ENCODE assay signal across 32 cellular contexts in the genomic region with DNA sequence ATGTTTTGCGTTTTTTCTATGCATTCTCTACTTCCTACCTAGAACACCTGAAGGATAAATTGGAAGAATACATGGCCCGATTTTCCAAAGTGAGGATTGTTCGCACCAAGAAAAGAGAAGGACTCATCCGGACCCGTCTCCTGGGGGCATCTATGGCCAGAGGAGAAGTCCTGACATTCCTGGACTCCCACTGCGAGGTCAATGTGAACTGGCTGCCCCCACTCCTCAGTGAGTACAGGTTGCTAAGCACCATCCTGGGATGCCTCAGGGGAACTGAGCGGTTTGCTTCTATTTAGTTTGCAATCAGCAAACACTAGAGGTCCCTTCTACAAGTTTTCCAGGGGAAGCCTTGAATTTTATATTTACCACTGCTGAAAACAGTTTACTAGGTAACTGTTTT.
DNase-seq lines count a peak whose midpoint lies in the region; ATAC-seq, FAIRE-seq and TF ChIP-seq lines count a peak whose summit lies in the region.
"Had no signal": no experiment of that assay in that cellular context is flagged by ENCODE, and none has a peak within 500 bp of the region (broad histone marks: within the 10 kb centered on the region; RNA-seq: fewer than 3 reads in every experiment).

No MANE protein-coding gene starts in this region.

- peak; percentile 13 to 14; a peak in 1 of 4 replicates for TF ChIP-seq RAD21 in H1 (IDR thresholded peaks at IDR 0.05 in 1 of 2, conservative IDR thresholded peaks at IDR 0.05 in 1 of 2; ENCODE audit: low read depth in 2 of 2, low read length in 2 of 2)

- H3K4me1 ChIP-seq in GM23338 (ENCODE audit: insufficient read depth) (peaks cover 22% of the 10 kb centered on the region), H1 (replicated peaks in 1 of 4; ENCODE audit: control insufficient read depth in 3 of 4, insufficient read depth in 4 of 4, low read length in 3 of 4) (peaks cover 0 to 8% (median 4%) of the 10 kb centered on the region in 4 experiments; a peak in 5 of 7 replicates)
- H3K4me1 ChIP-seq: colonic mucosa, heart right ventricle, lower lobe of right lung, pancreas, right atrium auricular region, spleen had no signal

- FAIRE-seq in H1 (lab: Jason Lieb, UNC) = peak; percentile 91
- FAIRE-seq: bronchial epithelial cell, kidney, pancreas, TTC549 had no signal

- 0 out of 3 replicates have a peak overlapping the region, but pooled peaks have one; percentile 26 for H3K4me3 Mint-ChIP-seq in GM23338
- H3K4me3 Mint-ChIP-seq: activated CD4-positive, alpha-beta memory T cell treated with anti-CD3 and anti-CD28 coated beads, Interleukin-2, amount 10 ng/mL, durations not matched to agents 7 days and 5 days; activated naive CD4-positive, alpha-beta T cell treated with anti-CD3 and anti-CD28 coated beads, Interleukin-2, amount 50 U/mL, for 24 hours; activated T-helper 17 cell treated with anti-CD3 and anti-CD28 coated beads, Interleukin-2, amount 50 U/mL, for 72 hours; natural killer cell; T-helper 1 cell treated with Interleukin-12 subunit alpha and Interleukin-12 subunit beta and Interleukin-4 antibody, amounts not matched to agents 30 μg/mL and 1 μg/mL, for 36 hours had no signal

- H3K36me3 ChIP-seq in GM23338 (ENCODE audit: insufficient read depth) (no peaks in the 10 kb centered on the region), H1 (ENCODE audit: control insufficient read depth in 2 of 4, insufficient read depth in 4 of 4, low read length in 3 of 4) (no peaks in the 10 kb centered on the region)
- H3K36me3 ChIP-seq: colonic mucosa, heart right ventricle, lower lobe of right lung, pancreas, right atrium auricular region, spleen, transverse colon had no signal

- no peak overlapping the region for H3K27ac ChIP-seq in GM23338 (ENCODE audit: low read depth)
- H3K27ac ChIP-seq in H1 (ENCODE audit: low read depth, low read length) = no peak overlapping the region
- H3K27ac ChIP-seq: colonic mucosa, heart right ventricle, lower lobe of right lung, pancreas, right atrium auricular region, SK-N-MC, spleen, transverse colon had no signal

- no peak overlapping the region for H2AFZ ChIP-seq in GM23338
- no peak overlapping the region for H2AFZ ChIP-seq in H1 (ENCODE audit: low read length)

- H3K79me2 ChIP-seq in GM23338 (replicated peaks; ENCODE audit: insufficient read depth) = no peaks in the 10 kb centered on the region
- no peaks in the 10 kb centered on the region for H3K79me2 ChIP-seq in H1 (ENCODE audit: control insufficient read depth in 1 of 2, insufficient read depth in 2 of 2, low read length in 2 of 2)

- no peak overlapping the region for H2BK5ac ChIP-seq in H1 (ENCODE audit: low read depth, low read length)

- no peak overlapping the region for H4K91ac ChIP-seq in H1 (replicated peaks; ENCODE audit: insufficient read length, low read length)

- H2AK5ac ChIP-seq in H1 (ENCODE audit: low read depth, low read length) = no peak overlapping the region

- peaks cover 4% of the 10 kb centered on the region for H3K27me3 Mint-ChIP-seq in GM23338 (ENCODE audit: insufficient read depth, low read depth, poor library complexity)
- H3K27me3 Mint-ChIP-seq: activated CD4-positive, alpha-beta memory T cell treated with anti-CD3 and anti-CD28 coated beads, Interleukin-2, amount 10 ng/mL, durations not matched to agents 7 days and 5 days; activated naive CD4-positive, alpha-beta T cell treated with anti-CD3 and anti-CD28 coated beads, Interleukin-2, amount 50 U/mL, for 24 hours had no signal

- no peaks in the 10 kb centered on the region for H3F3A ChIP-seq in GM23338 (replicated peaks; ENCODE audit: low read depth)

- TF ChIP-seq CTCF in GM23338 (conservative IDR thresholded peaks at IDR 0.05; ENCODE audit: low read depth in 2 of 2) (peak; percentile 17 to 19; a peak in 2 of 4 replicates), H1 (IDR thresholded peaks at IDR 0.05; ENCODE audit: control extremely low read depth in 1 of 3, insufficient read depth in 1 of 3, low read depth in 1 of 3, low read length in 3 of 3) (no peak)

- H3K79me1 ChIP-seq in H1 (ENCODE audit: low read depth, low read length) = no peaks in the 10 kb centered on the region

- H3K4ac ChIP-seq in H1 (replicated peaks; ENCODE audit: insufficient read length, low read depth, low read length) = no peak overlapping the region

- peak in 1 of 2 experiments; percentile 84; a peak in 1 of 3 replicates for TF ChIP-seq EP300 in H1 (IDR thresholded peaks at IDR 0.05; ENCODE audit: borderline replicate concordance in 1 of 2, low read depth in 2 of 2, low read length in 2 of 2)

- 19% methylated on average over 7 of the region's 7 CpGs; no CpG with 5 or more reads in 1 of the 2 experiments for WGBS in H1 (ENCODE audit: extremely low coverage in 1 of 2, insufficient coverage in 1 of 2, insufficient read length in 1 of 2, insufficient replicate concordance in 2 of 2, low coverage in 1 of 2, low lambda C conversion rate in 2 of 2, missing lambda C conversion rate in 1 of 2), 2 experiments

- peak; percentile 95 for DNase-seq in GM23338 (ENCODE audit: low spot score)
- DNase-seq in NCI-H146 treated with DMSO at 0.1 percent for 48 hours (lab: John Stamatoyannopoulos, UW; ENCODE audit: unreplicated experiment) = peak; percentile 28
- peak; percentile 81 for DNase-seq in H1 (ENCODE audit: low read depth in 1 of 2, low spot score in 2 of 2)
- peak; percentile 85 for DNase-seq in islet precursor cell
- DNase-seq in C1 segment of cervical spinal cord (lab: John Stamatoyannopoulos, UW) = no peak
- no peak for DNase-seq in NCI-H526 treated with DMSO at 0.1 percent for 48 hours (lab: John Stamatoyannopoulos, UW)
- DNase-seq: activated CD4-positive, alpha-beta memory T cell treated with anti-CD3 and anti-CD28 coated beads, Interleukin-2, amount 10 ng/mL, durations not matched to agents 7 days and 5 days; activated CD4-positive, alpha-beta T cell treated with anti-CD3 and anti-CD28 coated beads for 1 hour; activated CD8-positive, alpha-beta memory T cell treated with anti-CD3 and anti-CD28 coated beads, Interleukin-2, amount 50 U/mL, for 48 hours; amygdala; colonic mucosa; foreskin fibroblast; GDM1; heart right ventricle; kidney; lower lobe of right lung; MV-4-11; natural killer cell; NCI-H1694 treated with DMSO at 0.1 percent for 48 hours; pancreas; spleen; transverse colon had no signal

- no peak overlapping the region for H2BK12ac ChIP-seq in H1 (ENCODE audit: low read depth, low read length)

- no peak overlapping the region for H3K14ac ChIP-seq in H1 (ENCODE audit: insufficient read length)

- H3K56ac ChIP-seq in H1 (replicated peaks; ENCODE audit: insufficient read length, low read depth, low read length) = no peak overlapping the region

- H3K9ac ChIP-seq in H1 (replicated peaks in 1 of 4; ENCODE audit: extremely low read depth in 1 of 4, low read depth in 3 of 4, low read length in 3 of 4) = no peak overlapping the region

- no peak overlapping the region for H2BK20ac ChIP-seq in H1 (ENCODE audit: low read length)

- peak overlapping the region; percentile 40; the same call in 1 of the 2 replicates for H3K4me2 ChIP-seq in GM23338
- H3K4me2 ChIP-seq in H1 (ENCODE audit: insufficient read depth in 1 of 2, low read depth in 2 of 2, low read length in 2 of 2) = peak overlapping the region in 1 of 2 experiments; percentile 38; a peak in 1 of 4 replicates

- H3K27ac Mint-ChIP-seq in GM23338 = 0 out of 2 replicates have a peak overlapping the region, but pooled peaks have one; percentile 37
- H3K27ac Mint-ChIP-seq: activated CD4-positive, alpha-beta memory T cell treated with anti-CD3 and anti-CD28 coated beads, Interleukin-2, amount 10 ng/mL, durations not matched to agents 7 days and 5 days; activated naive CD4-positive, alpha-beta T cell treated with anti-CD3 and anti-CD28 coated beads, Interleukin-2, amount 50 U/mL, for 24 hours; activated T-helper 17 cell treated with anti-CD3 and anti-CD28 coated beads, Interleukin-2, amount 50 U/mL, for 72 hours; natural killer cell; T-helper 1 cell treated with Interleukin-12 subunit alpha and Interleukin-12 subunit beta and Interleukin-4 antibody, amounts not matched to agents 30 μg/mL and 1 μg/mL, for 36 hours had no signal

- H3K9me2 ChIP-seq in GM23338 (ENCODE audit: insufficient read depth) = no peaks in the 10 kb centered on the region

- no peaks in the 10 kb centered on the region for H3K9me3 Mint-ChIP-seq in GM23338
- H3K9me3 Mint-ChIP-seq: activated CD4-positive, alpha-beta memory T cell treated with anti-CD3 and anti-CD28 coated beads, Interleukin-2, amount 10 ng/mL, durations not matched to agents 7 days and 5 days; activated naive CD4-positive, alpha-beta T cell treated with anti-CD3 and anti-CD28 coated beads, Interleukin-2, amount 50 U/mL, for 24 hours; activated T-helper 17 cell treated with anti-CD3 and anti-CD28 coated beads, Interleukin-2, amount 50 U/mL, for 72 hours; natural killer cell; T-helper 1 cell treated with Interleukin-12 subunit alpha and Interleukin-12 subunit beta and Interleukin-4 antibody, amounts not matched to agents 30 μg/mL and 1 μg/mL, for 36 hours had no signal

- TF ChIP-seq POLR2A in H1 (IDR thresholded peaks at IDR 0.05; ENCODE audit: control extremely low read depth in 1 of 2, low read depth in 2 of 2, low read length in 2 of 2) = no peak

- ATAC-seq in GM23338 (peak; percentile 100), GM18870 (IDR thresholded peaks at IDR 0.05; ENCODE audit: unreplicated experiment) (no peak), GM18873 (IDR thresholded peaks at IDR 0.05; ENCODE audit: low FRiP score, unreplicated experiment) (no peak)
- ATAC-seq: activated T-helper 17 cell treated with anti-CD3 and anti-CD28 coated beads, Interleukin-2, amount 50 U/mL, for 72 hours; esophagus mucosa; heart right ventricle; lower lobe of right lung; natural killer cell; pancreas had no signal

- no peak overlapping the region for H3K18ac ChIP-seq in H1 (ENCODE audit: extremely low read depth, low read length)

- H2BK120ac ChIP-seq in H1 (replicated peaks; ENCODE audit: low read depth, low read length) = no peak overlapping the region

- H4K5ac ChIP-seq in H1 (ENCODE audit: insufficient read length, low read depth, low read length) = no peak overlapping the region

- H3K23ac ChIP-seq in H1 (ENCODE audit: insufficient read length) = no peak overlapping the region

- H3K4me3 ChIP-seq in GM23338 = no peak overlapping the region
- 0 out of 8 replicates have a peak overlapping the region, but pooled peaks of 1 of the 4 experiments have one; percentile 24 for H3K4me3 ChIP-seq in H1 (ENCODE audit: extremely low read depth in 1 of 4, insufficient read depth in 2 of 4, low read depth in 3 of 4, low read length in 4 of 4)
- H3K4me3 ChIP-seq: colonic mucosa, heart right ventricle, lower lobe of right lung, pancreas, right atrium auricular region, SK-N-MC, spleen, transverse colon had no signal

- no peaks in the 10 kb centered on the region for H3K27me3 ChIP-seq in GM23338 (ENCODE audit: insufficient read depth)
- no peaks in the 10 kb centered on the region for H3K27me3 ChIP-seq in H1 (replicated peaks in 1 of 4; ENCODE audit: control insufficient read depth in 3 of 4, extremely low read depth in 1 of 4, insufficient read depth in 3 of 4, low read length in 3 of 4)
- H3K27me3 ChIP-seq: colonic mucosa, pancreas, right atrium auricular region, transverse colon had no signal

- H2BK15ac ChIP-seq in H1 (ENCODE audit: low read length) = no peak overlapping the region

- H3K36me3 Mint-ChIP-seq in GM23338 (ENCODE audit: low read depth) = no peaks in the 10 kb centered on the region
- H3K36me3 Mint-ChIP-seq: activated naive CD4-positive, alpha-beta T cell treated with anti-CD3 and anti-CD28 coated beads, Interleukin-2, amount 50 U/mL, for 24 hours; natural killer cell had no signal

- no peaks in the 10 kb centered on the region for H3K9me3 ChIP-seq in H1 (ENCODE audit: insufficient read depth in 2 of 2, low read depth in 1 of 2, low read length in 1 of 2)
- H3K9me3 ChIP-seq: colonic mucosa, heart right ventricle, lower lobe of right lung, pancreas, right atrium auricular region, spleen, transverse colon had no signal

- POLR2A ChIA-PET in H1 (lab: Charles Lee; ENCODE audit: partially characterized antibody) = interaction anchor here (0.5 to 1.0 kb wide), 2 partner anchors 10 to 748 kb away, joined by 3 read pairs; no protein-coding TSS in a partner anchor

- no peak overlapping the region for H4K8ac ChIP-seq in H1 (ENCODE audit: extremely low read depth, insufficient read depth, low read length)

- CTCF ChIA-PET in H1 (lab: Charles Lee; ENCODE audit: partially characterized antibody) = interaction anchor here (2.2 kb wide), 1 partner anchor 22 kb away, joined by 4 read pairs; no protein-coding TSS in a partner anchor

- H3K23me2 ChIP-seq in H1 (ENCODE audit: low read depth, low read length) = peaks cover 2% of the 10 kb centered on the region; the same call in 1 of the 2 replicates

- H3K4me1 Mint-ChIP-seq in GM23338 = peaks cover 28% of the 10 kb centered on the region
- H3K4me1 Mint-ChIP-seq: activated CD4-positive, alpha-beta memory T cell treated with anti-CD3 and anti-CD28 coated beads, Interleukin-2, amount 10 ng/mL, durations not matched to agents 7 days and 5 days; activated naive CD4-positive, alpha-beta T cell treated with anti-CD3 and anti-CD28 coated beads, Interleukin-2, amount 50 U/mL, for 24 hours; activated T-helper 17 cell treated with anti-CD3 and anti-CD28 coated beads, Interleukin-2, amount 50 U/mL, for 72 hours had no signal

- H4K20me1 ChIP-seq in GM23338 (replicated peaks; ENCODE audit: insufficient read depth) (no peaks in the 10 kb centered on the region), H1 (replicated peaks in 1 of 2; ENCODE audit: control insufficient read depth in 1 of 2, insufficient read depth in 2 of 2, low read length in 2 of 2) (no peaks in the 10 kb centered on the region)

Comparison
In these comparisons a context has a peak if more than half of its experiments do, and no peak if none do; other contexts are left out.
1. DNase-seq: peak in GM23338 (single experiment), NCI-H146 treated with DMSO at 0.1 percent for 48 hours (single experiment), H1 (2 of 2) and islet precursor cell (single experiment); none in C1 segment of cervical spinal cord (0 of 14) and NCI-H526 treated with DMSO at 0.1 percent for 48 hours (single experiment).
2. CTCF ChIP-seq: peak in GM23338 (2 of 2); none in H1 (0 of 3).